In genomic region chr11:73323464-73323863, GRCh38 we compare ENCODE assay signal across 10 cellular contexts. TPM values are rescaled to one million over a fixed set of nuclear protein-coding genes. Genes with fewer than 3 reads are reported as not detected.
A peak's percentile ranks its signal among the peaks of the same experiment; 100 is the strongest.
DNase-seq lines count a peak whose midpoint lies in the region; ATAC-seq and TF ChIP-seq lines count a peak whose summit lies in the region.
"Had no signal": no experiment of that assay in that cellular context is flagged by ENCODE, and none has a peak within 500 bp of the region (broad histone marks: within the 10 kb centered on the region; RNA-seq: fewer than 3 reads in every experiment).

No MANE protein-coding gene starts in this region.

- peak; percentile 55 to 70 (median 63) for ATAC-seq in right lobe of liver
- ATAC-seq: stimulated activated naive CD8-positive, alpha-beta T cell treated with anti-CD3 and anti-CD28 coated beads, Interleukin-15, amount 100 ng/mL, for 72 hours had no signal

- intact Hi-C loops in dorsolateral prefrontal cortex (cut with DNase I), result no loop called here
- intact Hi-C loops in right lobe of liver (cut with DNase I), result no loop called here

- H3K9me2 ChIP-seq in Karpas-422 (replicated peaks; ENCODE audit: insufficient read depth, low read length), result no peaks in the 10 kb centered on the region

- no peaks in the 10 kb centered on the region for H4K20me1 ChIP-seq in Karpas-422 (ENCODE audit: insufficient read depth, low read depth, low read length)

- no peak overlapping the region for H2AFZ ChIP-seq in Karpas-422 (ENCODE audit: low read length)

- H3K9me3 ChIP-seq in HUES6 (ENCODE audit: control insufficient read depth, insufficient read depth, low read depth, low read length) (no peaks in the 10 kb centered on the region), right lobe of liver (no peaks in the 10 kb centered on the region), subcutaneous abdominal adipose tissue (ENCODE audit: control insufficient read depth in 5 of 5, low read length in 5 of 5) (no peaks in the 10 kb centered on the region), Karpas-422 (ENCODE audit: low read length) (no peaks in the 10 kb centered on the region)

- H3K9ac ChIP-seq in HUES6 (ENCODE audit: low read length) (peak overlapping the region; percentile 47), subcutaneous abdominal adipose tissue (ENCODE audit: low read length in 5 of 5) (peak overlapping the region in 3 of 5 donors; percentile 45 to 75 (median 58)), Karpas-422 (ENCODE audit: low read length) (no peak overlapping the region)

- no peak for DNase-seq in dorsolateral prefrontal cortex
- DNase-seq in right lobe of liver, result peak; percentile 56 to 66 (median 65)
- no peak for DNase-seq in Karpas-422
- DNase-seq in NCI-H345 (lab: John Stamatoyannopoulos, UW), result no peak
- DNase-seq in activated CD4-positive, alpha-beta T cell treated with anti-CD3 and anti-CD28 coated beads, Interleukin-2, amount 50 U/mL, for 48 hours, result no peak
- no peak for DNase-seq in GM10266 (ENCODE audit: extremely low spot score)
- DNase-seq: activated T-cell treated with anti-CD3 and anti-CD28 coated beads, Interleukin-2, amount 50 U/mL, for 24 hours; stimulated activated naive CD8-positive, alpha-beta T cell treated with anti-CD3 and anti-CD28 coated beads, Interleukin-15, amount 100 ng/mL, for 72 hours had no signal

- H3K27me3 ChIP-seq in HUES6 (ENCODE audit: control insufficient read depth, insufficient read depth, low read length) (no peaks in the 10 kb centered on the region), dorsolateral prefrontal cortex (no peaks in the 10 kb centered on the region), right lobe of liver (no peaks in the 10 kb centered on the region), subcutaneous abdominal adipose tissue (ENCODE audit: control insufficient read depth in 5 of 5, insufficient read depth in 4 of 5, low read length in 5 of 5) (no peaks in the 10 kb centered on the region), Karpas-422 (ENCODE audit: low read length) (no peaks in the 10 kb centered on the region)

- H3K36me3 ChIP-seq in HUES6 (ENCODE audit: control insufficient read depth, insufficient read depth, low read length) (0 out of 2 replicates have a peak, but pooled peaks cover 2% of the 10 kb centered on the region), right lobe of liver (no peaks in the 10 kb centered on the region), subcutaneous abdominal adipose tissue (ENCODE audit: control insufficient read depth in 5 of 5, insufficient read depth in 5 of 5, low read length in 5 of 5) (peaks cover 0 to 6% (median 0%) of the 10 kb centered on the region in 5 donors), Karpas-422 (ENCODE audit: insufficient read depth, low read length) (no peaks in the 10 kb centered on the region)

- H3K4me2 ChIP-seq in Karpas-422 (ENCODE audit: low read depth, low read length, poor library complexity, severe bottlenecking), result no peak overlapping the region

- no peak for TF ChIP-seq POLR2A in right lobe of liver (IDR thresholded peaks at IDR 0.05)

- no peak for TF ChIP-seq CTCF in dorsolateral prefrontal cortex (IDR thresholded peaks at IDR 0.05 in 54 of 56, conservative IDR thresholded peaks at IDR 0.05 in 2 of 56; ENCODE audit: low read depth in 1 of 56, partially characterized antibody in 56 of 56)
- TF ChIP-seq CTCF in right lobe of liver (IDR thresholded peaks at IDR 0.05), result no peak
- no peak for TF ChIP-seq CTCF in GM10266 (IDR thresholded peaks at IDR 0.05; ENCODE audit: control insufficient read depth, insufficient read depth, low read depth, missing control alignments)

- no peaks in the 10 kb centered on the region for H3K79me2 ChIP-seq in Karpas-422 (ENCODE audit: low read length)

- H3K27ac ChIP-seq in HUES6 (ENCODE audit: low read depth, low read length) (no peak overlapping the region), dorsolateral prefrontal cortex (peak overlapping the region in 50 of 59 donors; percentile 15 to 92 (median 67)), right lobe of liver (peak overlapping the region; percentile 47 to 50 (median 49)), subcutaneous abdominal adipose tissue (ENCODE audit: low read depth, low read length) (peak overlapping the region; percentile 56), Karpas-422 (ENCODE audit: low read length) (no peak overlapping the region)

- H3K4me3 ChIP-seq in HUES6 (ENCODE audit: low read depth, low read length) (peak overlapping the region; percentile 27; the same call in 1 of the 2 replicates), dorsolateral prefrontal cortex (no peak overlapping the region), right lobe of liver (no peak overlapping the region), subcutaneous abdominal adipose tissue (ENCODE audit: low read depth in 1 of 5, low read length in 5 of 5) (peak overlapping the region in 1 of 5 donors; percentile 26), Karpas-422 (ENCODE audit: low read length) (no peak overlapping the region)

- 60% methylated on average over 1 of the region's 14 CpGs for WGBS in right lobe of liver (ENCODE audit: insufficient coverage, low coverage, low lambda C conversion rate, missing lambda C conversion rate)

- H3K4me1 ChIP-seq in HUES6 (ENCODE audit: control insufficient read depth, insufficient read depth, low read length) (peaks cover 58% of the 10 kb centered on the region), right lobe of liver (no peaks in the 10 kb centered on the region), subcutaneous abdominal adipose tissue (ENCODE audit: control insufficient read depth in 5 of 5, insufficient read depth in 5 of 5, low read length in 5 of 5) (peaks cover 16 to 78% (median 71%) of the 10 kb centered on the region in 5 donors), Karpas-422 (ENCODE audit: low read length) (peaks cover 24% of the 10 kb centered on the region)

RNA-seq across cellular contexts. Expression of gene ARHGEF17, which starts 15.4 kb away (rescaled TPM):
- total RNA-seq in dorsolateral prefrontal cortex, result 100 to 1,000 TPM in 102 of 120 experiments, 10 to 100 TPM in 18; 74.0 to 177 (median 117) TPM
- 1 to 10 TPM; 4.6 to 7.3 (median 5.4) TPM for total RNA-seq in right lobe of liver
- total RNA-seq in Karpas-422 (2014; rRNA removed; shearing (Covaris generic); ENCODE audit: low replicate concordance), result 0.11 TPM in 1 of 2 replicates, not detected in the other

RNA-seq across cellular contexts. Expression of gene P2RY6, which starts 51.3 kb away (rescaled TPM):
- total RNA-seq in dorsolateral prefrontal cortex (10 to 100 TPM in 4 of 120 experiments, 1 to 10 TPM in 93, under 1 TPM in 22, not detected in 1; 0.36 to 14.3 (median 1.8) TPM), right lobe of liver (1 to 10 TPM in 1 of 6 experiments, under 1 TPM in 5; 0.24 to 1.8 (median 0.62) TPM)
- not detected in 2 replicates for total RNA-seq in Karpas-422 (2014; rRNA removed; shearing (Covaris generic); ENCODE audit: low replicate concordance)

RNA-seq across cellular contexts. Expression of gene RELT, which starts 52.7 kb away (rescaled TPM):
- total RNA-seq in dorsolateral prefrontal cortex (10 to 100 TPM in 110 of 120 experiments, 1 to 10 TPM in 10; 8.6 to 36.1 (median 12.8) TPM), right lobe of liver (1 to 10 TPM in 5 of 6 experiments, under 1 TPM in 1; 0.81 to 5.4 (median 1.6) TPM)
- total RNA-seq in Karpas-422 (2014; rRNA removed; shearing (Covaris generic); ENCODE audit: low replicate concordance), result 21.7 and 54.2 TPM in 2 replicates

Comparison
In these comparisons a context has a peak if more than half of its experiments do, and no peak if none do; other contexts are left out.
1. H3K27ac ChIP-seq: peak in dorsolateral prefrontal cortex (50 of 59), right lobe of liver (3 of 3) and subcutaneous abdominal adipose tissue (single experiment); none in HUES6 (single experiment) and Karpas-422 (single experiment).
2. DNase-seq: peak in right lobe of liver (3 of 3); none in dorsolateral prefrontal cortex (0 of 10), Karpas-422 (single experiment), NCI-H345 (single experiment), activated CD4-positive, alpha-beta T cell treated with anti-CD3 and anti-CD28 coated beads, Interleukin-2, amount 50 U/mL, for 48 hours (0 of 2) and GM10266 (single experiment).
3. RNA of gene ARHGEF17, which starts 15.4 kb away (total RNA-seq): 74.0 to 177 TPM in dorsolateral prefrontal cortex; 4.6 to 7.3 TPM in right lobe of liver and 0.11 TPM in Karpas-422; every median in the first group is over 4 times any median in the second.